30 cellular contexts compared by ENCODE assay signal in the genomic region with DNA sequence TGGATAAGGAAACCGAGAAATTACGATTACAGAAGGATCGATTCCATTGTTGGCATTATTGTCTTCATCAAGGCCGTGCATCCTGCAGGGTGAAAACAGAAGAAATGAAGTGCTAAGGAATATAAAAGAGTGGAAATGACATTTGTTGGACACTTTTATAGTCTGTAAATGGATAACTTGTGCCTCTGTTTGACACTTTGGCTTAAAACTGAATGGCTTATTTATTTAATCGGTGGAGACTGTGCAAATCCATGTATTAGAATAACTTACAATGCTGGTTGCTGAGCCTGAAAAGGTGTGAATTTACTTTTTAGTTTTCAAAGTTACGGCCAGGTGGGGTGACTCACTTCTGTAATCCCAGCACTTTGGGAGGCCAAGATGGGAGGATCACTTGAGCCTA. TPM values are rescaled to one million over a fixed set of nuclear protein-coding genes. Genes with fewer than 3 reads are reported as not detected.
"Had no signal": no experiment of that assay in that cellular context is flagged by ENCODE, and none has a peak within 500 bp of the region (broad histone marks: within the 10 kb centered on the region; RNA-seq: fewer than 3 reads in every experiment).

No MANE protein-coding gene starts in this region.

- H3K27me3 ChIP-seq: dorsolateral prefrontal cortex, ovary, testis, tibial nerve, upper lobe of left lung had no signal

- ATAC-seq: left colon; left ventricle myocardium superior; naive thymus-derived CD8-positive, alpha-beta T cell; sciatic nerve; stimulated activated naive CD8-positive, alpha-beta T cell treated with anti-CD3 and anti-CD28 coated beads, Interleukin-15, Interleukin-2, amounts not matched to agents 100 U/mL and 50 U/mL, for 24 hours had no signal

- H3K9me3 ChIP-seq: ovary, testis, tibial nerve, upper lobe of left lung had no signal

- H3K9me3 Mint-ChIP-seq: immature natural killer cell; naive thymus-derived CD8-positive, alpha-beta T cell; nephron progenitor cell had no signal

- H3K4me2 ChIP-seq: smooth muscle cell had no signal

- H3K4me3 ChIP-seq: dorsolateral prefrontal cortex, lung, ovary, smooth muscle cell, testis, tibial nerve, upper lobe of left lung had no signal

- H3K36me3 ChIP-seq: ovary, upper lobe of left lung had no signal

- H3K27ac Mint-ChIP-seq: immature natural killer cell; naive thymus-derived CD8-positive, alpha-beta T cell; nephron progenitor cell had no signal

- H3K4me3 Mint-ChIP-seq: immature natural killer cell; naive thymus-derived CD8-positive, alpha-beta T cell; nephron progenitor cell had no signal

- H3K4me1 Mint-ChIP-seq: immature natural killer cell had no signal

- FAIRE-seq: colon, frontal cortex, urothelium cell line had no signal

- H3K36me3 Mint-ChIP-seq: immature natural killer cell; naive thymus-derived CD8-positive, alpha-beta T cell had no signal

- H3K27ac ChIP-seq: dorsolateral prefrontal cortex, ovary, testis, tibial nerve, upper lobe of left lung had no signal

- DNase-seq: dorsolateral prefrontal cortex; effector CD4-positive, alpha-beta T cell; hypothalamus; immature natural killer cell; islet precursor cell; kidney glomerular epithelial cell; left colon; left ventricle myocardium superior; mesendoderm; midbrain; naive thymus-derived CD8-positive, alpha-beta T cell; nephron progenitor cell; occipital lobe; ovary; posterior cingulate gyrus; stimulated activated CD4-positive, alpha-beta T cell treated with anti-CD3 and anti-CD28 coated beads, Interleukin-12 subunit alpha, Interleukin-12 subunit beta, amount 100 ng/mL, for 4 hours; stimulated activated CD4-positive, alpha-beta T cell treated with anti-CD3 and anti-CD28 coated beads, Interleukin-1b, Interleukin-23, amount 100 ng/mL, for 48 hours; stimulated activated CD4-positive, alpha-beta T cell treated with anti-CD3 and anti-CD28 coated beads, Interleukin-4, amount 100 ng/mL, for 1 hour; stimulated activated CD8-positive, alpha-beta memory T cell treated with anti-CD3 and anti-CD28 coated beads, Interleukin-4, amount 100 ng/mL, for 48 hours; stimulated activated naive CD8-positive, alpha-beta T cell treated with anti-CD3 and anti-CD28 coated beads, Interleukin-15, Interleukin-2, amounts not matched to agents 100 U/mL and 50 U/mL, for 24 hours; substantia nigra; testis; upper lobe of left lung had no signal

RNA-seq across cellular contexts. Expression of a gene that starts 31.4 kb away (rescaled TPM):
- total RNA-seq: naive thymus-derived CD8-positive, alpha-beta T cell had no signal
- polyA plus RNA-seq: naive thymus-derived CD8-positive, alpha-beta T cell had no signal
